ENCODE assay signal across 6 cellular contexts in the genomic region with DNA sequence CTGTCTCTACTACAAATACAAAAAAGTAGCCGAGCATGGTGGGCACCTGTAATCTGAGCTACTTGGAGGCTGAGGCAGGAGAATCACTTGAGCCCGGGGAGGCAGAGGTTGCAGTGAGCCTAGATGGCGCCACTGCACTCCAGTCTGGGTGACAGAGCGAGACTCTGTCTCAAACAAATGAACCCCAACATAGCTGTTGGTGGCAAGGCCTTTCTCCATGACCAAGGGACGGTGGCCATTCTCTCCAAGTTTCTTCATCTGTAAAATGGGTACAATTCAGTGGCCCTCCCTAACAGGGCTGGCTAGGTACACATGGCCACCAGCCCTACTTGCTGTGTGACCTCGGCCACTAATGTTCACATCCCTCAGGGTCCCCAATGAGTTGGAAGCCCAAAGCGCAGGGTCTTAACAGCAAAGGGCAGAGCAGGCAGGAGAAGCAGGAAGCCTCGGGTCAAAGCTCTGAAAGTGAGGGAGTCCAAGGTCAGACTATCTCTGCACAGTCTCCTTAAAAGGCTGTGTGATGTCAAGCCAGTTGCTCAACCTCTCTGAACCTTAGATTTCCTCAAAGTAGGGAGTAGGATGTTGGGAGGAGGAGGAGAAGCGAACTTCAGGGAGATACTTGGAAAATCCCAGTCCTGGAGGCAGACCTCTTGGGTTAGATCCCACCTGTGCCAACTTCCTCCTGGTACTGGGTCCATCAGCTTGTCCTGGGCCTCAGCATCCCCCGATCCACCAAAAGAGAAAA.
DNase-seq lines count a peak whose midpoint lies in the region; ATAC-seq and TF ChIP-seq lines count a peak whose summit lies in the region.

No MANE protein-coding gene starts in this region.

- H3K9ac ChIP-seq in mucosa of stomach (ENCODE audit: low read length) = peak overlapping the region; percentile 100

- peak; percentile 29; the same call in 1 of the 2 replicates for TF ChIP-seq CTCF in LNCaP clone FGC (IDR thresholded peaks at IDR 0.05; ENCODE audit: control insufficient read depth, extremely low read depth, insufficient read depth)

- peaks cover 61% of the 10 kb centered on the region for H3K4me1 ChIP-seq in mucosa of stomach (ENCODE audit: control insufficient read depth, insufficient read depth, low read length)

- peak overlapping the region; percentile 89 for H3K4me3 ChIP-seq in LNCaP clone FGC (ENCODE audit: low read depth, low read length)
- peak overlapping the region; percentile 33 for H3K4me3 ChIP-seq in mucosa of stomach (ENCODE audit: low read length)

- H3K36me3 ChIP-seq in mucosa of stomach (ENCODE audit: control insufficient read depth, insufficient read depth, low read length) = peaks cover 7% of the 10 kb centered on the region

- ATAC-seq in HG02678 (IDR thresholded peaks at IDR 0.05; ENCODE audit: unreplicated experiment) = no peak

- no peaks in the 10 kb centered on the region for H3K9me3 ChIP-seq in mucosa of stomach (ENCODE audit: control insufficient read depth, low read length)

- no peak for DNase-seq in LNCaP clone FGC (ENCODE audit: low read depth)
- peak; percentile 55 for DNase-seq in amniotic epithelial cell (ENCODE audit: low read depth)
- no peak for DNase-seq in superior temporal gyrus (ENCODE audit: extremely low spot score)
- DNase-seq in NCI-H345 (lab: John Stamatoyannopoulos, UW) = no peak

- no peaks in the 10 kb centered on the region for H3K27me3 ChIP-seq in mucosa of stomach (ENCODE audit: control insufficient read depth, insufficient read depth, low read length)
